In genomic region chr1:202010042-202011015, GRCh38 we compare ENCODE assay signal across 9 cellular contexts. TPM values are rescaled to one million over a fixed set of nuclear protein-coding genes. Genes with fewer than 3 reads are reported as not detected.
DNase-seq lines count a peak whose midpoint lies in the region; ATAC-seq, FAIRE-seq and TF ChIP-seq lines count a peak whose summit lies in the region.
"Had no signal": no experiment of that assay in that cellular context is flagged by ENCODE, and none has a peak within 500 bp of the region (broad histone marks: within the 10 kb centered on the region; RNA-seq: fewer than 3 reads in every experiment).

TSS of gene ELF3 (plus strand) at chr1:202010587. CDS start at chr1:202011137, 550 bp downstream.

- H3K27ac ChIP-seq in mucosa of rectum (ENCODE audit: low read depth in 2 of 2, low read length in 2 of 2): peak within 1 kb of the TSS; percentile 99 to 100
- H3K27ac ChIP-seq: thoracic aorta had no signal

- peak; percentile 70 for DNase-seq in GM12865 (ENCODE audit: low read depth)
- DNase-seq in NCI-H1092 (lab: John Stamatoyannopoulos, UW): peak; percentile 88
- no peak for DNase-seq in urothelium cell line (ENCODE audit: low spot score)
- DNase-seq in UCSD-AML1 (lab: John Stamatoyannopoulos, UW; ENCODE audit: unreplicated experiment): no peak
- no peak for DNase-seq in NCI-H2171 treated with DMSO at 0.1 percent for 48 hours (lab: John Stamatoyannopoulos, UW)

- no peak for TF ChIP-seq CTCF in GM12865 (IDR thresholded peaks at IDR 0.05; ENCODE audit: insufficient read depth, low read depth, low read length, missing control alignments)
- TF ChIP-seq CTCF in brain (conservative IDR thresholded peaks at IDR 0.05): no peak

- H3K27ac Mint-ChIP-seq in brain: peak within 1 kb of the TSS; percentile 40 to 90 (median 70)

- no peaks in the 10 kb centered on the region for H3K27me3 ChIP-seq in mucosa of rectum (ENCODE audit: control insufficient read depth in 2 of 2, insufficient read depth in 2 of 2, low read length in 2 of 2)

- H3K4me3 ChIP-seq in GM12865 (ENCODE audit: low read depth, low read length) (no peak within 1 kb of the TSS), mucosa of rectum (ENCODE audit: low read length in 2 of 2) (peak within 1 kb of the TSS; percentile 90 to 94)
- H3K4me3 ChIP-seq: thoracic aorta had no signal

- peak within 1 kb of the TSS in 2 of 5 experiments; percentile 48 to 72 for H3K4me3 Mint-ChIP-seq in brain

- H3K36me3 ChIP-seq in mucosa of rectum (ENCODE audit: control insufficient read depth in 2 of 2, insufficient read depth in 2 of 2, low read length in 2 of 2): peaks cover 44 to 56% of the 10 kb centered on the region in 2 donors

- H3K4me1 ChIP-seq in mucosa of rectum (ENCODE audit: control insufficient read depth in 2 of 2, insufficient read depth in 2 of 2, low read length in 2 of 2): peaks cover 20 to 25% of the 10 kb centered on the region in 2 donors

- H3K9me3 Mint-ChIP-seq in brain: no peaks in the 10 kb centered on the region

- no peak for FAIRE-seq in urothelium cell line (lab: Jason Lieb, UNC)

- H3K9ac ChIP-seq in mucosa of rectum (ENCODE audit: low read depth in 1 of 2, low read length in 2 of 2): peak within 1 kb of the TSS; percentile 99 to 100

- peaks cover 5% of the 10 kb centered on the region for H3K4me1 Mint-ChIP-seq in brain

- H3K36me3 Mint-ChIP-seq in brain: peaks cover 16% of the 10 kb centered on the region

- no peaks in the 10 kb centered on the region for H3K9me3 ChIP-seq in mucosa of rectum (ENCODE audit: control insufficient read depth in 2 of 2, low read length in 2 of 2)
- H3K9me3 ChIP-seq: thoracic aorta had no signal

- peaks cover 3% of the 10 kb centered on the region for H3K27me3 Mint-ChIP-seq in brain

- ATAC-seq in GM21825 (IDR thresholded peaks at IDR 0.05; ENCODE audit: unreplicated experiment): peak; percentile 87

RNA-seq across cellular contexts. Expression of gene ELF3, which starts in this region (rescaled TPM):
- polyA plus RNA-seq in brain (ENCODE audit: insufficient read depth, low read depth, low replicate concordance): 2.6 TPM

Comparison
In these comparisons a context has a peak if more than half of its experiments do, and no peak if none do; other contexts are left out.
1. DNase-seq: peak in GM12865 (single experiment) and NCI-H1092 (single experiment); none in urothelium cell line (single experiment), UCSD-AML1 (single experiment) and NCI-H2171 treated with DMSO at 0.1 percent for 48 hours (single experiment).